ENCODE assay signal across 18 cellular contexts in the genomic region with DNA sequence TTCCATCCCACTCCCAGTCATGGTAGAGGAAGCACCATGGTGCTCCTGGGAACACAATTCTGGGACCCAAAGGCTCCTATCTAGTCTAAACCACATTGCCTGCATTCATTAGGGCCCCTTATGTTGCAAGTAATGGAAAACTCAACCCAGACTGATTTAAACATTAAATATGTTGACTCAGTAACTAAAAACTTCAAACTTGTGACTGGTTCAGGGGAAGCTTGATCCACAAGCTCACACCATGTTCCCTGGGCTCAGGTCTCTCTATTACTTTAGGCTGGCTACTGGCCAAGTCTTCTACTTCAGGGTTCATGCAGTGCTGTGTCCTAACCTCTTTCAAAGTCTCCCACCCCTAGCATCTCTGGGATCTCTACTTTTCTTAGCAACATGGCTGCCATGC. TPM values are rescaled to one million over a fixed set of nuclear protein-coding genes. Genes with fewer than 3 reads are reported as not detected.
"Had no signal": no experiment of that assay in that cellular context is flagged by ENCODE, and none has a peak within 500 bp of the region (broad histone marks: within the 10 kb centered on the region; RNA-seq: fewer than 3 reads in every experiment).

No MANE protein-coding gene starts in this region.

- H3K27ac ChIP-seq: cardiac muscle cell, esophagus muscularis mucosa, hepatocyte, left ventricle myocardium inferior had no signal

- H3K4me1 ChIP-seq: esophagus muscularis mucosa, left ventricle myocardium inferior had no signal

- H2AFZ ChIP-seq: hepatocyte had no signal

- H3K79me2 ChIP-seq: hepatocyte had no signal

- FAIRE-seq: keratinocyte, TTC549 had no signal

- H3K4me3 Mint-ChIP-seq: activated naive CD4-positive, alpha-beta T cell treated with anti-CD3 and anti-CD28 coated beads for 36 hours; activated naive CD8-positive, alpha-beta T cell treated with anti-CD3 and anti-CD28 coated beads, Interleukin-2, amount 50 U/mL, for 24 hours; activated T-helper 17 cell treated with anti-CD3 and anti-CD28 coated beads, Interleukin-2, amount 50 U/mL, for 72 hours; natural killer cell treated with Interleukin-12 subunit alpha and Interleukin-12 subunit beta and Interleukin-15 and Interleukin-18, amount 100 ng/mL, for 72 hours; type B pancreatic cell had no signal

- H3K9me3 ChIP-seq: esophagus muscularis mucosa, left ventricle myocardium inferior had no signal

- ATAC-seq: activated naive CD8-positive, alpha-beta T cell treated with anti-CD3 and anti-CD28 coated beads, Interleukin-2, amount 50 U/mL, for 24 hours; activated T-helper 17 cell treated with anti-CD3 and anti-CD28 coated beads, Interleukin-2, amount 50 U/mL, for 72 hours; natural killer cell treated with Interleukin-12 subunit alpha and Interleukin-12 subunit beta and Interleukin-15 and Interleukin-18, amount 100 ng/mL, for 72 hours; stimulated activated naive CD8-positive, alpha-beta T cell treated with anti-CD3 and anti-CD28 coated beads, Interleukin-15, Interleukin-2, amounts not matched to agents 100 U/mL and 50 U/mL, for 24 hours had no signal

- H3K9me3 Mint-ChIP-seq: activated naive CD4-positive, alpha-beta T cell treated with anti-CD3 and anti-CD28 coated beads for 36 hours; activated naive CD8-positive, alpha-beta T cell treated with anti-CD3 and anti-CD28 coated beads, Interleukin-2, amount 50 U/mL, for 24 hours; activated T-helper 17 cell treated with anti-CD3 and anti-CD28 coated beads, Interleukin-2, amount 50 U/mL, for 72 hours; natural killer cell treated with Interleukin-12 subunit alpha and Interleukin-12 subunit beta and Interleukin-15 and Interleukin-18, amount 100 ng/mL, for 72 hours; type B pancreatic cell had no signal

- H3K27me3 ChIP-seq: cardiac muscle cell, esophagus muscularis mucosa, hepatocyte had no signal

- H3K4me2 ChIP-seq: hepatocyte had no signal

- H3K4me1 Mint-ChIP-seq: activated naive CD8-positive, alpha-beta T cell treated with anti-CD3 and anti-CD28 coated beads, Interleukin-2, amount 50 U/mL, for 24 hours; activated T-helper 17 cell treated with anti-CD3 and anti-CD28 coated beads, Interleukin-2, amount 50 U/mL, for 72 hours had no signal

- H3K27ac Mint-ChIP-seq: activated naive CD4-positive, alpha-beta T cell treated with anti-CD3 and anti-CD28 coated beads for 36 hours; activated naive CD8-positive, alpha-beta T cell treated with anti-CD3 and anti-CD28 coated beads, Interleukin-2, amount 50 U/mL, for 24 hours; activated T-helper 17 cell treated with anti-CD3 and anti-CD28 coated beads, Interleukin-2, amount 50 U/mL, for 72 hours; type B pancreatic cell had no signal

- DNase-seq: activated naive CD4-positive, alpha-beta T cell treated with anti-CD3 and anti-CD28 coated beads for 36 hours; activated naive CD8-positive, alpha-beta T cell treated with anti-CD3 and anti-CD28 coated beads, Interleukin-2, amount 50 U/mL, for 24 hours; activated T-cell treated with anti-CD3 and anti-CD28 coated beads for 4 hours; left ventricle myocardium inferior; stimulated activated CD4-positive, alpha-beta T cell treated with anti-CD3 and anti-CD28 coated beads, Interleukin-15, amount 100 ng/mL, for 24 hours; stimulated activated CD4-positive, alpha-beta T cell treated with anti-CD3 and anti-CD28 coated beads, Interleukin-4, amount 100 ng/mL, for 1 hour; stimulated activated naive CD8-positive, alpha-beta T cell treated with anti-CD3 and anti-CD28 coated beads, Interleukin-15, Interleukin-2, amounts not matched to agents 100 U/mL and 50 U/mL, for 24 hours; SW 1271 had no signal

- H3K36me3 ChIP-seq: cardiac muscle cell, left ventricle myocardium inferior had no signal

- H3K27me3 Mint-ChIP-seq: activated naive CD8-positive, alpha-beta T cell treated with anti-CD3 and anti-CD28 coated beads, Interleukin-2, amount 50 U/mL, for 24 hours; activated T-helper 17 cell treated with anti-CD3 and anti-CD28 coated beads, Interleukin-2, amount 50 U/mL, for 72 hours; natural killer cell treated with Interleukin-12 subunit alpha and Interleukin-12 subunit beta and Interleukin-15 and Interleukin-18, amount 100 ng/mL, for 72 hours; type B pancreatic cell had no signal

- H3K4me3 ChIP-seq: cardiac muscle cell, esophagus muscularis mucosa, hepatocyte, left ventricle myocardium inferior had no signal

RNA-seq across cellular contexts. Expression of gene WNT16, which starts 13.1 kb away (rescaled TPM):
- total RNA-seq: activated naive CD4-positive, alpha-beta T cell treated with anti-CD3 and anti-CD28 coated beads for 36 hours; activated T-helper 17 cell treated with anti-CD3 and anti-CD28 coated beads, Interleukin-2, amount 50 U/mL, for 72 hours; cardiac muscle cell; glomerular endothelial cell; left ventricle myocardium inferior; natural killer cell treated with Interleukin-12 subunit alpha and Interleukin-12 subunit beta and Interleukin-15 and Interleukin-18, amount 100 ng/mL, for 72 hours; T-helper 2 cell treated with Interferon-gamma antibody and Interleukin-4, amounts not matched to agents 100 ng/mL and 5 ng/mL, for 36 hours had no signal
- polyA plus RNA-seq: cardiac muscle cell, keratinocyte had no signal
